In the genomic region with DNA sequence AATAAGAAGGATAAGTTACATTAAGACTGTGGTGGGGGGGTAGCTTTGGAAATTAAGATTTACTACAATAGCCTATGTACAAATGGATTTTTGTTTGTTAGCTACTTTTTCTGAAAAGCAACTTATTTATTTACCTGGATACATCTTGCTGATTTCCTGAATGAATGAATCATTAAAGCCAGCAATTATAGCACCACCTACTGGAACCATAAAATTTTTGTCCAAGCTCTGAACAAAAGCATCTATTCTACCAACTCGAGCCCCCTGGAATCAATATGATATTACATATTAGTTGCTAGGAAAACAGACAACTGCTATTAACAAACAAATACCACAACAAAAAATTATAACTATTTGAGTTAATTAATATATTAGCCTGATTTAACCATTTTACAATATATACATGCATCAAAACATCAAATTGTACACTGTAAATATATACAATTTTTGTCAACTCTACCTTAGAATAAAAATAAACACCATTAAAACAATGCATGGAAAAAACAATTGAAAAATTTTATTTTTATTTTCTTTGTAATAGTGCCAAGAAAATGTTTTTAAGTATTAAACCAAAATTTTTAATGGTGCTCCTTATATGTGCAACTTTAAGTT, we compare ENCODE assay signal across 8 cellular contexts. TPM values are rescaled to one million over a fixed set of nuclear protein-coding genes. Genes with fewer than 3 reads are reported as not detected.
DNase-seq lines count a peak whose midpoint lies in the region; ATAC-seq and TF ChIP-seq lines count a peak whose summit lies in the region.

No MANE protein-coding gene starts in this region.

- no peak overlapping the region for H3K27ac ChIP-seq in neural progenitor cell

- H3K4me3 Mint-ChIP-seq in neural progenitor cell: no peak overlapping the region

- H3K36me3 ChIP-seq in neural progenitor cell: no peaks in the 10 kb centered on the region

- no peak overlapping the region for H3K4me3 ChIP-seq in neural progenitor cell

- no peaks in the 10 kb centered on the region for H3K9me3 ChIP-seq in neural progenitor cell (ENCODE audit: low read depth)

- H3K9me3 Mint-ChIP-seq in neural progenitor cell: no peaks in the 10 kb centered on the region

- no peak overlapping the region for H3K4me2 ChIP-seq in neural progenitor cell

- no peaks in the 10 kb centered on the region for H3K27me3 Mint-ChIP-seq in neural progenitor cell (ENCODE audit: insufficient read depth, low read depth)

- no peak overlapping the region for H2AFZ ChIP-seq in neural progenitor cell (replicated peaks)

- H3K4me1 Mint-ChIP-seq in neural progenitor cell: peaks cover 2% of the 10 kb centered on the region

- H4K20me1 ChIP-seq in neural progenitor cell (ENCODE audit: low read depth): no peaks in the 10 kb centered on the region

- H3K9ac ChIP-seq in neural progenitor cell: no peak overlapping the region

- H3F3A ChIP-seq in neural progenitor cell (ENCODE audit: low read depth): no peaks in the 10 kb centered on the region

- H3K36me3 Mint-ChIP-seq in neural progenitor cell: peaks cover 10% of the 10 kb centered on the region

- H3K27me3 ChIP-seq in neural progenitor cell: no peaks in the 10 kb centered on the region

- peak; percentile 15 for DNase-seq in NCI-H510A treated with DMSO at 0.1 percent for 48 hours (lab: John Stamatoyannopoulos, UW)
- no peak for DNase-seq in NCI-H510A (lab: John Stamatoyannopoulos, UW)
- DNase-seq in NCI-H1694 treated with DMSO at 0.1 percent for 48 hours (lab: John Stamatoyannopoulos, UW): peak; percentile 24
- DNase-seq in cerebellar cortex (ENCODE audit: low spot score): peak; percentile 59
- DNase-seq in neural progenitor cell (ENCODE audit: low spot score): peak; percentile 27
- no peak for DNase-seq in activated effector memory CD4-positive, alpha-beta T cell treated with anti-CD3 and anti-CD28 coated beads, Interleukin-2, amount 50 U/mL, for 16 hours

- no peak overlapping the region for H3K27ac Mint-ChIP-seq in neural progenitor cell

- H3K79me2 ChIP-seq in neural progenitor cell (ENCODE audit: low read depth): no peaks in the 10 kb centered on the region

- no peaks in the 10 kb centered on the region for H3K4me1 ChIP-seq in neural progenitor cell

- ATAC-seq in HG03095 (IDR thresholded peaks at IDR 0.05; ENCODE audit: unreplicated experiment): no peak
- ATAC-seq in HG02678 (IDR thresholded peaks at IDR 0.05; ENCODE audit: unreplicated experiment): no peak

- peak; percentile 64 for TF ChIP-seq CTCF in neural progenitor cell (IDR thresholded peaks at IDR 0.05)

RNA-seq across cellular contexts. Expression of a gene that starts 15.3 kb away (rescaled TPM):
- total RNA-seq in neural progenitor cell (ENCODE audit: low replicate concordance): 16.3 and 24.5 TPM in 2 replicates

Comparison
In these comparisons a context has a peak if more than half of its experiments do, and no peak if none do; other contexts are left out.
1. DNase-seq: peak in NCI-H510A treated with DMSO at 0.1 percent for 48 hours (single experiment), NCI-H1694 treated with DMSO at 0.1 percent for 48 hours (single experiment), cerebellar cortex (single experiment) and neural progenitor cell (single experiment); none in NCI-H510A (single experiment) and activated effector memory CD4-positive, alpha-beta T cell treated with anti-CD3 and anti-CD28 coated beads, Interleukin-2, amount 50 U/mL, for 16 hours (single experiment).